16 cellular contexts compared by ENCODE assay signal in the genomic region with DNA sequence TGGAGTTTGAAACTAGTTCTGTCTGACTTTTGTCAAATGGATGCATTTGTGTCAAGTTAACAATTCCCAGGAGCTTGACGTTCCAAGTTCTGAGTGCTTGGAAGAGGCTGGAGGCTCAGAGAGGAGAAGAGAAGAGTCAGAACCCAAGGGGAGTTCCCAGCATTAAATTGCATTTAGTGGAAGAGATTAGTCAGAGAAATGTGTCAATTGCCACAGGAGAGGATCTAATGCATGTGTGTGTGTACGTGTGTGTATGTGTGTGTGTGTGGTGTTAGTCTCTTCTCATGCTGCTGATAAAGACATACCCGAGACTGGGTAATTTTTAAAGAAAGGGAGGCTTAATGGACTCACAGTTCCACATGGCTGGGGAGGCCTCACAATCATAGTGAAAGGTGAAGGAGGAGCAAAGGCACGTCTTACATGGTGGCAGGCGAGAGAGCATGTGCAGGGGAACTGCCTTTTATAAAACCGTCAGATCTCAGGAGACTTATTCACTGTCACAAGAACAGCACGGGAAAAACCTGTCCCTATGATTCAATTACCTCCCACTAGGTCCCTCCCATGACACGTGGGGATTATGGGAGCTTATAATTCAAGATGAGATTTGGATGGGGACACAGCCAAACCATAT.
"Had no signal": no experiment of that assay in that cellular context is flagged by ENCODE, and none has a peak within 500 bp of the region (broad histone marks: within the 10 kb centered on the region; RNA-seq: fewer than 3 reads in every experiment).

No MANE protein-coding gene starts in this region.

- H3K27ac Mint-ChIP-seq: activated naive CD8-positive, alpha-beta T cell treated with anti-CD3 and anti-CD28 coated beads, Interleukin-2, amount 10 ng/mL, durations not matched to agents 7 days and 5 days; effector memory CD8-positive, alpha-beta T cell; stimulated activated naive B cell treated with anti-CD40 and anti-IgM and Interleukin-4, amounts not matched to agents 10 μg/mL and 1 μg/mL and 100 μg/mL, for 72 hours; T-helper 2 cell treated with Interferon-gamma antibody and Interleukin-4, amounts not matched to agents 5 μg/mL and 100 μg/mL, for 36 hours had no signal

- DNase-seq: activated CD4-positive, alpha-beta T cell treated with anti-CD3 and anti-CD28 coated beads, Interleukin-2, amount 50 U/mL, for 4 hours; activated gamma-delta T cell treated with Interleukin-2 at 50 U/mL for 16 hours; activated naive CD8-positive, alpha-beta T cell treated with anti-CD3 and anti-CD28 coated beads, Interleukin-2, amount 10 ng/mL, durations not matched to agents 7 days and 5 days; activated T-cell treated with anti-CD3 and anti-CD28 coated beads, Interleukin-2, amount 50 U/mL, for 48 hours; anterior cingulate cortex; dermis blood vessel endothelial cell; effector memory CD8-positive, alpha-beta T cell; hypothalamus; stimulated activated naive B cell treated with anti-CD40 and anti-IgM and Interleukin-4, amounts not matched to agents 10 μg/mL and 1 μg/mL and 100 μg/mL, for 72 hours; trophoblast cell had no signal

- H3K4me3 ChIP-seq: suprapubic skin had no signal

- H3K9me3 Mint-ChIP-seq: activated naive CD8-positive, alpha-beta T cell treated with anti-CD3 and anti-CD28 coated beads, Interleukin-2, amount 10 ng/mL, durations not matched to agents 7 days and 5 days; neural crest cell; stimulated activated naive B cell treated with anti-CD40 and anti-IgM and Interleukin-4, amounts not matched to agents 10 μg/mL and 1 μg/mL and 100 μg/mL, for 72 hours; T-helper 2 cell treated with Interferon-gamma antibody and Interleukin-4, amounts not matched to agents 5 μg/mL and 100 μg/mL, for 36 hours had no signal

- H3K36me3 Mint-ChIP-seq: activated naive CD8-positive, alpha-beta T cell treated with anti-CD3 and anti-CD28 coated beads, Interleukin-2, amount 10 ng/mL, durations not matched to agents 7 days and 5 days; stimulated activated naive B cell treated with anti-CD40 and anti-IgM and Interleukin-4, amounts not matched to agents 10 μg/mL and 1 μg/mL and 100 μg/mL, for 72 hours had no signal

- ATAC-seq: activated CD4-positive, CD25-positive, alpha-beta regulatory T cell treated with anti-CD3 and anti-CD28 coated beads, Interleukin-2, amount 50 U/mL, for 24 hours; effector memory CD8-positive, alpha-beta T cell; left ventricle myocardium superior; stimulated activated naive B cell treated with anti-CD40 and anti-IgM and Interleukin-4, amounts not matched to agents 10 μg/mL and 1 μg/mL and 100 μg/mL, for 72 hours had no signal

- H3K4me3 Mint-ChIP-seq: activated naive CD8-positive, alpha-beta T cell treated with anti-CD3 and anti-CD28 coated beads, Interleukin-2, amount 10 ng/mL, durations not matched to agents 7 days and 5 days; effector memory CD8-positive, alpha-beta T cell; neural crest cell; stimulated activated naive B cell treated with anti-CD40 and anti-IgM and Interleukin-4, amounts not matched to agents 10 μg/mL and 1 μg/mL and 100 μg/mL, for 72 hours; T-helper 2 cell treated with Interferon-gamma antibody and Interleukin-4, amounts not matched to agents 5 μg/mL and 100 μg/mL, for 36 hours had no signal

- H3K4me1 Mint-ChIP-seq: activated naive CD8-positive, alpha-beta T cell treated with anti-CD3 and anti-CD28 coated beads, Interleukin-2, amount 10 ng/mL, durations not matched to agents 7 days and 5 days; neural crest cell had no signal

- H3K27me3 Mint-ChIP-seq: activated naive CD8-positive, alpha-beta T cell treated with anti-CD3 and anti-CD28 coated beads, Interleukin-2, amount 10 ng/mL, durations not matched to agents 7 days and 5 days had no signal

- H3K27ac ChIP-seq: parathyroid adenoma, suprapubic skin had no signal
